ENCODE assay signal across 9 cellular contexts in the genomic region with DNA sequence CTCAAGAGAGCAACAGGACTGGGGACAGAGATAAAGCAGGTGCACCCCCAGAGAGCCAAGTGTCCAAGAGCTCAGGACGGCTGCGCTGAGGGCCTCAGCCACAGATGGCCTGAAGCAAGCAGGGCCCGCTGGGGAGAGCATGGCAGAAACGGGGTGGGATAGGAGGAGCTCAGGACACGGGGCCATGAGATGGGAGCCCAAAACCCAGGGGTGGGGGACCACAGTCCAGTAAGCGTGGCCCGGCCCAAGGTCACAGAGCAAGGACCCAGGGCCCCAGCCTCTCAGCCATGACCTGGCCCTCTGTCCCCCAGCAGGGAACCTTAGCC. TPM values are rescaled to one million over a fixed set of nuclear protein-coding genes. Genes with fewer than 3 reads are reported as not detected.
DNase-seq lines count a peak whose midpoint lies in the region; ATAC-seq and TF ChIP-seq lines count a peak whose summit lies in the region.
"Had no signal": no experiment of that assay in that cellular context is flagged by ENCODE, and none has a peak within 500 bp of the region (broad histone marks: within the 10 kb centered on the region; RNA-seq: fewer than 3 reads in every experiment).

No MANE protein-coding gene starts in this region.

- H3K4me3 Mint-ChIP-seq in CD8-positive, alpha-beta memory T cell, result no peak overlapping the region

- no peak overlapping the region for H3K4me3 ChIP-seq in CD8-positive, alpha-beta memory T cell (ENCODE audit: low read length)
- no peak overlapping the region for H3K4me3 ChIP-seq in WERI-Rb-1 (ENCODE audit: low read depth, low read length)
- no peak overlapping the region for H3K4me3 ChIP-seq in skin epidermis

- H3K27ac Mint-ChIP-seq in CD8-positive, alpha-beta memory T cell, result peak overlapping the region; percentile 7 to 85 (median 68)

- H3K4me1 Mint-ChIP-seq in CD8-positive, alpha-beta memory T cell, result peaks cover 23 to 59% (median 33%) of the 10 kb centered on the region in 3 donors

- peaks cover 42% of the 10 kb centered on the region for H3K4me1 ChIP-seq in CD8-positive, alpha-beta memory T cell (ENCODE audit: insufficient read depth, low read length)

- peaks cover 28% of the 10 kb centered on the region for H3K36me3 ChIP-seq in CD8-positive, alpha-beta memory T cell (ENCODE audit: insufficient read depth, low read length)
- H3K36me3 ChIP-seq in WERI-Rb-1, result peaks cover 36% of the 10 kb centered on the region

- CTCF ChIA-PET in CD8-positive, alpha-beta memory T cell (lab: Charles Lee), result no interaction called here

- POLR2A ChIA-PET in CD8-positive, alpha-beta memory T cell (lab: Charles Lee), result no interaction called here

- no peak for DNase-seq in CD8-positive, alpha-beta memory T cell
- DNase-seq in WERI-Rb-1, result no peak
- no peak for DNase-seq in left ventricle myocardium superior
- no peak for DNase-seq in stimulated activated CD4-positive, alpha-beta T cell treated with anti-CD3 and anti-CD28 coated beads, Interleukin-15, amount 100 ng/mL, for 24 hours
- no peak for DNase-seq in NCI-H2196 treated with DMSO at 0.1 percent for 48 hours (lab: John Stamatoyannopoulos, UW; ENCODE audit: unreplicated experiment)
- no peak for DNase-seq in NCI-H146 (lab: John Stamatoyannopoulos, UW)
- DNase-seq: NCI-H526 treated with DMSO at 0.1 percent for 48 hours had no signal

- H3K27ac ChIP-seq in CD8-positive, alpha-beta memory T cell (ENCODE audit: low read depth, low read length), result no peak overlapping the region
- H3K27ac ChIP-seq in WERI-Rb-1, result peak overlapping the region; percentile 85
- H3K27ac ChIP-seq in skin epidermis, result peak overlapping the region; percentile 75 to 98 (median 91)

- no peak for TF ChIP-seq CTCF in WERI-Rb-1 (IDR thresholded peaks at IDR 0.05; ENCODE audit: low read depth, low read length)

- H3K36me3 Mint-ChIP-seq in CD8-positive, alpha-beta memory T cell, result peaks cover 0 to 33% (median 3%) of the 10 kb centered on the region in 3 donors

- H3K9me3 ChIP-seq in CD8-positive, alpha-beta memory T cell (ENCODE audit: low read length), result no peaks in the 10 kb centered on the region
- H3K9me3 ChIP-seq in WERI-Rb-1 (ENCODE audit: severe bottlenecking), result no peaks in the 10 kb centered on the region

- intact Hi-C loops in left ventricle myocardium superior (cut with micrococcal nuclease), result no loop called here

- H3K27me3 Mint-ChIP-seq in CD8-positive, alpha-beta memory T cell, result no peaks in the 10 kb centered on the region

- ATAC-seq in left ventricle myocardium superior, result peak; percentile 2
- no peak for ATAC-seq in GM21381 (IDR thresholded peaks at IDR 0.05; ENCODE audit: unreplicated experiment)

- no peaks in the 10 kb centered on the region for H3K9me3 Mint-ChIP-seq in CD8-positive, alpha-beta memory T cell

- H3K27me3 ChIP-seq in CD8-positive, alpha-beta memory T cell (ENCODE audit: insufficient read depth, low read length, poor library complexity, severe bottlenecking), result no peaks in the 10 kb centered on the region
- H3K27me3 ChIP-seq in WERI-Rb-1 (ENCODE audit: insufficient read depth, low read depth, severe bottlenecking), result no peaks in the 10 kb centered on the region

RNA-seq across cellular contexts. Expression of a gene that starts 9.5 kb away (rescaled TPM):
- 10 to 100 TPM; 26.3 to 27.2 TPM for total RNA-seq in CD8-positive, alpha-beta memory T cell
- polyA plus RNA-seq in CD8-positive, alpha-beta memory T cell, result 7.2 TPM
- 25.2 TPM for total RNA-seq in left ventricle myocardium superior

RNA-seq across cellular contexts. Expression of a gene that starts 51.2 kb away (rescaled TPM):
- 1,000 to 10,000 TPM; 1,367 to 1,382 TPM for total RNA-seq in CD8-positive, alpha-beta memory T cell
- 1,261 TPM for polyA plus RNA-seq in CD8-positive, alpha-beta memory T cell
- 663 TPM for total RNA-seq in left ventricle myocardium superior
